ENCODE assay signal across 16 cellular contexts in genomic region chr6:170464524-170464979, GRCh38.
DNase-seq lines count a peak whose midpoint lies in the region; ATAC-seq and TF ChIP-seq lines count a peak whose summit lies in the region.
"Had no signal": no experiment of that assay in that cellular context is flagged by ENCODE, and none has a peak within 500 bp of the region (broad histone marks: within the 10 kb centered on the region; RNA-seq: fewer than 3 reads in every experiment).

No MANE protein-coding gene starts in this region.

- no peak for TF ChIP-seq POLR2A in thyroid gland (IDR thresholded peaks at IDR 0.05)

- DNase-seq in activated T-cell treated with anti-CD3 and anti-CD28 coated beads, Interleukin-2, amount 50 U/mL, for 4 hours: no peak
- DNase-seq in activated T-cell treated with anti-CD3 and anti-CD28 coated beads, Interleukin-2, amount 50 U/mL, for 24 hours: no peak
- DNase-seq in islet precursor cell: peak; percentile 38
- DNase-seq in thyroid gland: peak; percentile 72 to 87
- DNase-seq in T1000 (lab: John Stamatoyannopoulos, UW): no peak
- no peak for DNase-seq in smooth muscle cell (lab: John Stamatoyannopoulos, UW; ENCODE audit: unreplicated experiment)
- DNase-seq in stimulated activated CD4-positive, alpha-beta T cell treated with anti-CD3 and anti-CD28 coated beads, Interleukin-12 subunit alpha, Interleukin-12 subunit beta, amount 100 ng/mL, for 4 hours: no peak
- DNase-seq: activated CD4-positive, alpha-beta memory T cell treated with anti-CD3 and anti-CD28 coated beads for 36 hours; dermis blood vessel endothelial cell; GOT3; mesenchymal stem cell; NCI-H82; SW 1271 had no signal

- H3K4me2 ChIP-seq in smooth muscle cell: no peak overlapping the region

- WGBS in thyroid gland, 2 donors: 41 to 58% methylated on average over 7 of the region's 7 CpGs
- 71% methylated on average over 7 of the region's 7 CpGs for WGBS in smooth muscle cell (ENCODE audit: low lambda C conversion rate)

- TF ChIP-seq CTCF in thyroid gland (IDR thresholded peaks at IDR 0.05): no peak
- no peak for TF ChIP-seq CTCF in smooth muscle cell (IDR thresholded peaks at IDR 0.05; ENCODE audit: borderline replicate concordance, insufficient read depth, poor library complexity, severe bottlenecking)

- H3K9me3 ChIP-seq in thyroid gland: no peaks in the 10 kb centered on the region
- H3K9me3 ChIP-seq in smooth muscle cell (replicated peaks; ENCODE audit: low read depth): no peaks in the 10 kb centered on the region
- H3K9me3 ChIP-seq: right atrium auricular region had no signal

- no peak for ATAC-seq in activated T-cell treated with anti-CD3 and anti-CD28 coated beads, Interleukin-2, amount 50 U/mL, for 4 hours
- ATAC-seq in HG02852 (IDR thresholded peaks at IDR 0.05; ENCODE audit: unreplicated experiment): peak; percentile 57
- ATAC-seq: esophagus mucosa had no signal

- H3K4me3 ChIP-seq in thyroid gland (replicated peaks in 1 of 3) (no peak overlapping the region), smooth muscle cell (no peak overlapping the region)
- H3K4me3 ChIP-seq: right atrium auricular region had no signal

- H3K4me1 Mint-ChIP-seq in activated T-cell treated with anti-CD3 and anti-CD28 coated beads, Interleukin-2, amount 50 U/mL, for 4 hours (ENCODE audit: low read depth): peaks cover 13% of the 10 kb centered on the region
- H3K4me1 Mint-ChIP-seq in activated T-cell treated with anti-CD3 and anti-CD28 coated beads, Interleukin-2, amount 50 U/mL, for 24 hours (ENCODE audit: low read depth): peaks cover 11% of the 10 kb centered on the region

- H3K27ac ChIP-seq in thyroid gland (peak overlapping the region in 1 of 3 donors; percentile 61), smooth muscle cell (ENCODE audit: low read depth) (no peak overlapping the region)
- H3K27ac ChIP-seq: right atrium auricular region had no signal

- no peak overlapping the region for H2AFZ ChIP-seq in smooth muscle cell (ENCODE audit: low read depth)

- H3K79me2 ChIP-seq in smooth muscle cell (ENCODE audit: low read depth): no peaks in the 10 kb centered on the region

- H3K4me1 ChIP-seq in thyroid gland (peaks cover 7 to 22% of the 10 kb centered on the region in 2 donors), smooth muscle cell (ENCODE audit: low read depth) (no peaks in the 10 kb centered on the region)

- peaks cover 13% of the 10 kb centered on the region for H3K27me3 Mint-ChIP-seq in activated T-cell treated with anti-CD3 and anti-CD28 coated beads, Interleukin-2, amount 50 U/mL, for 4 hours (ENCODE audit: low read depth)
- H3K27me3 Mint-ChIP-seq in activated T-cell treated with anti-CD3 and anti-CD28 coated beads, Interleukin-2, amount 50 U/mL, for 24 hours: peaks cover 16% of the 10 kb centered on the region

- H3K36me3 ChIP-seq in thyroid gland (no peaks in the 10 kb centered on the region), smooth muscle cell (ENCODE audit: low read depth) (no peaks in the 10 kb centered on the region)
- H3K36me3 ChIP-seq: right atrium auricular region had no signal

- H4K20me1 ChIP-seq in smooth muscle cell (ENCODE audit: low read depth): no peaks in the 10 kb centered on the region

- no peak overlapping the region for H3K27ac Mint-ChIP-seq in activated T-cell treated with anti-CD3 and anti-CD28 coated beads, Interleukin-2, amount 50 U/mL, for 24 hours
- H3K27ac Mint-ChIP-seq: activated CD4-positive, alpha-beta memory T cell treated with anti-CD3 and anti-CD28 coated beads for 36 hours had no signal

- no peaks in the 10 kb centered on the region for H3K9me3 Mint-ChIP-seq in activated T-cell treated with anti-CD3 and anti-CD28 coated beads, Interleukin-2, amount 50 U/mL, for 4 hours
- peaks cover 2% of the 10 kb centered on the region for H3K9me3 Mint-ChIP-seq in activated T-cell treated with anti-CD3 and anti-CD28 coated beads, Interleukin-2, amount 50 U/mL, for 24 hours

- H3K36me3 Mint-ChIP-seq in activated T-cell treated with anti-CD3 and anti-CD28 coated beads, Interleukin-2, amount 50 U/mL, for 4 hours (ENCODE audit: insufficient read depth): no peaks in the 10 kb centered on the region
- H3K36me3 Mint-ChIP-seq in activated T-cell treated with anti-CD3 and anti-CD28 coated beads, Interleukin-2, amount 50 U/mL, for 24 hours (ENCODE audit: low read depth): no peaks in the 10 kb centered on the region

- H3K27me3 ChIP-seq in thyroid gland (no peaks in the 10 kb centered on the region), smooth muscle cell (ENCODE audit: low read depth) (peaks cover 12% of the 10 kb centered on the region)
- H3K27me3 ChIP-seq: right atrium auricular region had no signal

- peak overlapping the region; percentile 38 for H3K4me3 Mint-ChIP-seq in activated T-cell treated with anti-CD3 and anti-CD28 coated beads, Interleukin-2, amount 50 U/mL, for 4 hours
- H3K4me3 Mint-ChIP-seq in activated T-cell treated with anti-CD3 and anti-CD28 coated beads, Interleukin-2, amount 50 U/mL, for 24 hours: no peak overlapping the region
- H3K4me3 Mint-ChIP-seq: activated CD4-positive, alpha-beta memory T cell treated with anti-CD3 and anti-CD28 coated beads for 36 hours had no signal

- no peaks in the 10 kb centered on the region for H3F3A ChIP-seq in smooth muscle cell (ENCODE audit: low read depth)

- intact Hi-C loops in thyroid gland (cut with DNase I): no loop called here

- H3K9ac ChIP-seq in smooth muscle cell (ENCODE audit: low read depth): no peak overlapping the region

Comparison
In these comparisons a context has a peak if more than half of its experiments do, and no peak if none do; other contexts are left out.
1. DNase-seq: peak in islet precursor cell (single experiment) and thyroid gland (2 of 2); none in activated T-cell treated with anti-CD3 and anti-CD28 coated beads, Interleukin-2, amount 50 U/mL, for 4 hours (single experiment), activated T-cell treated with anti-CD3 and anti-CD28 coated beads, Interleukin-2, amount 50 U/mL, for 24 hours (single experiment), T1000 (single experiment), smooth muscle cell (single experiment) and stimulated activated CD4-positive, alpha-beta T cell treated with anti-CD3 and anti-CD28 coated beads, Interleukin-12 subunit alpha, Interleukin-12 subunit beta, amount 100 ng/mL, for 4 hours (single experiment).